Comparison of ENCODE assay signal across 9 cellular contexts in genomic region chr17:50866950-50867855, GRCh38. TPM values are rescaled to one million over a fixed set of nuclear protein-coding genes. Genes with fewer than 3 reads are reported as not detected.
A peak's percentile ranks its signal among the peaks of the same experiment; 100 is the strongest.
DNase-seq lines count a peak whose midpoint lies in the region; ATAC-seq and TF ChIP-seq lines count a peak whose summit lies in the region.
"Had no signal": no experiment of that assay in that cellular context is flagged by ENCODE, and none has a peak within 500 bp of the region (broad histone marks: within the 10 kb centered on the region; RNA-seq: fewer than 3 reads in every experiment).

No MANE protein-coding gene starts in this region.

- H3K4me3 Mint-ChIP-seq in activated CD4-positive, alpha-beta T cell treated with anti-CD3 and anti-CD28 coated beads, Interleukin-2, amount 10 ng/mL, durations not matched to agents 24 days and 14 days, result peak overlapping the region; percentile 89

- peak; percentile 23 for ATAC-seq in GM19328 (IDR thresholded peaks at IDR 0.05; ENCODE audit: unreplicated experiment)
- peak; percentile 23 for ATAC-seq in HG03520 (IDR thresholded peaks at IDR 0.05; ENCODE audit: unreplicated experiment)
- peak; percentile 64 for ATAC-seq in left colon

- H3K9me3 Mint-ChIP-seq in activated CD4-positive, alpha-beta T cell treated with anti-CD3 and anti-CD28 coated beads, Interleukin-2, amount 10 ng/mL, durations not matched to agents 24 days and 14 days, result no peaks in the 10 kb centered on the region

- H3K36me3 ChIP-seq in BE2C, result peaks cover 10% of the 10 kb centered on the region

- H3K27ac ChIP-seq in coronary artery, result peak overlapping the region; percentile 99

- H3K9me3 ChIP-seq in BE2C, result no peaks in the 10 kb centered on the region

- peaks cover 11% of the 10 kb centered on the region for H3K36me3 Mint-ChIP-seq in activated CD4-positive, alpha-beta T cell treated with anti-CD3 and anti-CD28 coated beads, Interleukin-2, amount 10 ng/mL, durations not matched to agents 24 days and 14 days (ENCODE audit: low read depth)

- peaks cover 8% of the 10 kb centered on the region; the same call in 1 of the 2 replicates for H3K4me1 ChIP-seq in BE2C

- no peaks in the 10 kb centered on the region for H3K27me3 Mint-ChIP-seq in activated CD4-positive, alpha-beta T cell treated with anti-CD3 and anti-CD28 coated beads, Interleukin-2, amount 10 ng/mL, durations not matched to agents 24 days and 14 days

- intact Hi-C loops in activated CD4-positive, alpha-beta T cell treated with anti-CD3 and anti-CD28 coated beads, Interleukin-2, amount 10 ng/mL, durations not matched to agents 24 days and 14 days (cut with micrococcal nuclease), result loop anchor here (1.0 to 5.0 kb wide), 10 partner anchors 15 to 1190 kb away; partner anchors contain the start of genes CACNA1G, LUC7L3, NME1 and NME2
- intact Hi-C loops in left colon (cut with DNase I, micrococcal nuclease), result no loop called here

- no peaks in the 10 kb centered on the region for H3K27me3 ChIP-seq in BE2C

- H3K27ac Mint-ChIP-seq in activated CD4-positive, alpha-beta T cell treated with anti-CD3 and anti-CD28 coated beads, Interleukin-2, amount 10 ng/mL, durations not matched to agents 24 days and 14 days, result peak overlapping the region; percentile 96

- DNase-seq in BE2C (peak; percentile 95), NCI-H526 treated with DMSO at 0.1 percent for 48 hours (lab: John Stamatoyannopoulos, UW) (peak; percentile 96), coronary artery (ENCODE audit: low spot score) (peak; percentile 99), left colon (peak; percentile 93 to 97)
- DNase-seq in activated CD4-positive, alpha-beta T cell treated with anti-CD3 and anti-CD28 coated beads, Interleukin-2, amount 10 ng/mL, durations not matched to agents 24 days and 14 days, result peak; percentile 95
- DNase-seq in stimulated activated CD4-positive, alpha-beta T cell treated with anti-CD3 and anti-CD28 coated beads, Interleukin-1b, Interleukin-23, amount 100 ng/mL, for 24 hours (ENCODE audit: low read depth in 4 of 4, low spot score in 1 of 4), result peak; percentile 50 to 79 (median 66)

- TF ChIP-seq CTCF in BE2C (IDR thresholded peaks at IDR 0.05; ENCODE audit: low read depth, low read length) (no peak), coronary artery (IDR thresholded peaks at IDR 0.05) (no peak)

- H3K4me3 ChIP-seq in BE2C (ENCODE audit: low read depth, low read length) (peak overlapping the region; percentile 82), coronary artery (peak overlapping the region; percentile 96)

- peaks cover 52% of the 10 kb centered on the region for H3K4me1 Mint-ChIP-seq in activated CD4-positive, alpha-beta T cell treated with anti-CD3 and anti-CD28 coated beads, Interleukin-2, amount 10 ng/mL, durations not matched to agents 24 days and 14 days

RNA-seq across cellular contexts. Expression of gene TOB1, which starts 1.0 kb away (rescaled TPM):
- 55.7 TPM for polyA plus RNA-seq in BE2C (2012; ENCODE audit: insufficient read depth, insufficient read length, low read depth)
- total RNA-seq in activated CD4-positive, alpha-beta T cell treated with anti-CD3 and anti-CD28 coated beads, Interleukin-2, amount 10 ng/mL, durations not matched to agents 24 days and 14 days, result 29.0 and 30.1 TPM in 2 replicates
- 100 to 1,000 TPM; 138 to 175 TPM for total RNA-seq in left colon

RNA-seq across cellular contexts. Expression of gene WFIKKN2, which starts 31.8 kb away (rescaled TPM):
- polyA plus RNA-seq in BE2C (2012; ENCODE audit: insufficient read depth, insufficient read length, low read depth), result 0.32 TPM
- not detected in 2 replicates for total RNA-seq in activated CD4-positive, alpha-beta T cell treated with anti-CD3 and anti-CD28 coated beads, Interleukin-2, amount 10 ng/mL, durations not matched to agents 24 days and 14 days
- under 1 TPM; 0.06 to 0.08 TPM for total RNA-seq in left colon
- total RNA-seq: activated CD8-positive, alpha-beta memory T cell treated with anti-CD3 and anti-CD28 coated beads for 36 hours had no signal

Comparison
In these comparisons a context has a peak if more than half of its experiments do, and no peak if none do; other contexts are left out.
1. Peak in every context shown above with its lines: DNase-seq, ATAC-seq, H3K4me3 ChIP-seq and H3K27ac ChIP-seq.